Comparison of ENCODE assay signal across 8 cellular contexts in the genomic region with DNA sequence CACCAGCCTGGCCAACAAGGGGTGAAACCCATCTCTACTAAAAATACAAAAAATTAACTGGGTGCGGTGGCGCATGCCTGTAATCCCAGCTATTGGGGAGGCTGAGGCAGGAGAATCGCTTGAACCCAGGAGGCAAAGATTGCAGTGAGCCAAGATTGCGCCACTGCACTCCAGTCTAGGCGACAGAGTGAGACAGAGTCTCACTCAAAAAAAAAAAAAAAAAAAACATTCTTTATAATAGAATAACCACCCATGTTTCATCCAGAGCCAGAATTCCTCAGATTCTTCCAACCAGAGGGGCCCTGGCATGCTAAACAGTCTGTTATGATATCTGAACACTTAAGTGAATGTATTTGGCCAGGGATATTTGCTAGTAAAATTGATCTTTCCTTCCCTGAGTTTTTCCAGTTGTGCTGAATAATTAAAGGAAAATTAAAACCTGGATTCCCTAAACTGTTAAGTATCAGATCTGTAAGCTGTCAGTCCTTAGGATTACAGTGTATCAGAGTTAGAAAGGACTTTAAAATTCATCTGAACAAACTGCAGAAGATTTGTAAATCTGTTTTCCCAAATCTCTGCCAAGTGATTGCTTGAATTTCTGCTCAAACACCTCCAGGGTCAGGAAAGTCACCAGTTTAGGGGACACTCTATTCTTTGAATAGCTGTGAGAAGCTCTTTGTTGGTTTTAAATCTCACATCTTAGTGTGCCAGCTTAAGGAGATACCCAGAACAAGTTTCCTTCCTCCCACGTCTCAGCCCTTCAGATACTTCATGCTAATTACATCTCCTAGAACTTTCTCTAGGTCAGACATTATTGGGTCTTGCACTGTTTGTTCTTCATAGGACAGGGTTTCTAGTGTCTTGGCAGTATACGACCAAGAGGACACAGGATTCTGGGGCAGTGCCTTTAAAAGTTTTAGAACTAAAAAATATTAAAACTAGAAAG.
DNase-seq lines count a peak whose midpoint lies in the region; ATAC-seq and TF ChIP-seq lines count a peak whose summit lies in the region.

No MANE protein-coding gene starts in this region.

- H3K36me3 ChIP-seq in tibial artery (no peaks in the 10 kb centered on the region), ovary (no peaks in the 10 kb centered on the region)

- H3K4me1 ChIP-seq in tibial artery (peaks cover 0 to 67% (median 53%) of the 10 kb centered on the region in 4 donors), ovary (ENCODE audit: insufficient read depth) (peaks cover 20% of the 10 kb centered on the region)

- TF ChIP-seq POLR2A in ovary (IDR thresholded peaks at IDR 0.05) = no peak

- H3K9me3 ChIP-seq in tibial artery (no peaks in the 10 kb centered on the region), ovary (no peaks in the 10 kb centered on the region)

- peaks cover 51% of the 10 kb centered on the region for H3K4me1 Mint-ChIP-seq in activated naive CD4-positive, alpha-beta T cell treated with anti-CD3 and anti-CD28 coated beads, Interleukin-2, amount 10 ng/mL, durations not matched to agents 7 days and 5 days

- peak overlapping the region; percentile 84 to 93 for H3K27ac ChIP-seq in tibial artery
- peak overlapping the region in 1 of 2 donors; percentile 4 for H3K27ac ChIP-seq in ovary

- no peak overlapping the region for H3K4me3 ChIP-seq in tibial artery
- H3K4me3 ChIP-seq in ovary = no peak overlapping the region

- H3K27ac Mint-ChIP-seq in activated naive CD4-positive, alpha-beta T cell treated with anti-CD3 and anti-CD28 coated beads, Interleukin-2, amount 10 ng/mL, durations not matched to agents 7 days and 5 days = no peak overlapping the region
- H3K27ac Mint-ChIP-seq in activated naive CD4-positive, alpha-beta T cell treated with anti-CD3 and anti-CD28 coated beads, Interleukin-2, amount 50 U/mL, for 72 hours = no peak overlapping the region

- peaks cover 36% of the 10 kb centered on the region for H3K36me3 Mint-ChIP-seq in activated naive CD4-positive, alpha-beta T cell treated with anti-CD3 and anti-CD28 coated beads, Interleukin-2, amount 10 ng/mL, durations not matched to agents 7 days and 5 days
- peaks cover 0 to 6% of the 10 kb centered on the region in 2 donors for H3K36me3 Mint-ChIP-seq in activated naive CD4-positive, alpha-beta T cell treated with anti-CD3 and anti-CD28 coated beads, Interleukin-2, amount 50 U/mL, for 72 hours

- TF ChIP-seq EP300 in ovary (IDR thresholded peaks at IDR 0.05) = no peak

- DNase-seq in activated naive CD4-positive, alpha-beta T cell treated with anti-CD3 and anti-CD28 coated beads, Interleukin-2, amount 10 ng/mL, durations not matched to agents 7 days and 5 days = no peak
- DNase-seq in activated naive CD4-positive, alpha-beta T cell treated with anti-CD3 and anti-CD28 coated beads, Interleukin-2, amount 50 U/mL, for 72 hours (ENCODE audit: low spot score in 2 of 2) = no peak
- peak; percentile 84 for DNase-seq in astrocyte of the hippocampus (ENCODE audit: low read depth, low spot score)
- peak; percentile 34 for DNase-seq in left kidney (ENCODE audit: low read depth, low spot score)
- DNase-seq in tibial artery = no peak
- no peak for DNase-seq in posterior vena cava (ENCODE audit: low spot score)
- DNase-seq in ovary = no peak

- H3K27me3 Mint-ChIP-seq in activated naive CD4-positive, alpha-beta T cell treated with anti-CD3 and anti-CD28 coated beads, Interleukin-2, amount 10 ng/mL, durations not matched to agents 7 days and 5 days = no peaks in the 10 kb centered on the region

- CTCF ChIA-PET in activated naive CD4-positive, alpha-beta T cell treated with anti-CD3 and anti-CD28 coated beads, Interleukin-2, amount 10 ng/mL, durations not matched to agents 7 days and 5 days (lab: Charles Lee) = no interaction called here

- intact Hi-C loops in tibial artery (cut with DNase I; ENCODE audit: low total_unique reads) (loop anchor here (5.0 to 10.0 kb wide), 2 partner anchors 212 to 300 kb away; no protein-coding TSS in a partner anchor), posterior vena cava (cut with DNase I) (no loop called here), ovary (cut with DNase I) (no loop called here)

- no peaks in the 10 kb centered on the region for H3K27me3 ChIP-seq in tibial artery
- H3K27me3 ChIP-seq in ovary = no peaks in the 10 kb centered on the region

- WGBS in ovary, 3 donors = 44 to 56% (median 50%) methylated on average over 7 of the region's 7 CpGs

- TF ChIP-seq CTCF in tibial artery (IDR thresholded peaks at IDR 0.05) (no peak), ovary (IDR thresholded peaks at IDR 0.05) (no peak)

- H3K4me3 Mint-ChIP-seq in activated naive CD4-positive, alpha-beta T cell treated with anti-CD3 and anti-CD28 coated beads, Interleukin-2, amount 10 ng/mL, durations not matched to agents 7 days and 5 days = peak overlapping the region; percentile 82

- ATAC-seq in activated naive CD4-positive, alpha-beta T cell treated with anti-CD3 and anti-CD28 coated beads, Interleukin-2, amount 50 U/mL, for 72 hours = no peak
- ATAC-seq in GM18502 (IDR thresholded peaks at IDR 0.05; ENCODE audit: poor library complexity, unreplicated experiment) = no peak

- no peaks in the 10 kb centered on the region for H3K9me3 Mint-ChIP-seq in activated naive CD4-positive, alpha-beta T cell treated with anti-CD3 and anti-CD28 coated beads, Interleukin-2, amount 10 ng/mL, durations not matched to agents 7 days and 5 days
- peaks cover 0 to 5% of the 10 kb centered on the region in 2 donors for H3K9me3 Mint-ChIP-seq in activated naive CD4-positive, alpha-beta T cell treated with anti-CD3 and anti-CD28 coated beads, Interleukin-2, amount 50 U/mL, for 72 hours

Comparison
In these comparisons a context has a peak if more than half of its experiments do, and no peak if none do; other contexts are left out.
1. DNase-seq: peak in astrocyte of the hippocampus (single experiment) and left kidney (single experiment); none in activated naive CD4-positive, alpha-beta T cell treated with anti-CD3 and anti-CD28 coated beads, Interleukin-2, amount 10 ng/mL, durations not matched to agents 7 days and 5 days (single experiment), activated naive CD4-positive, alpha-beta T cell treated with anti-CD3 and anti-CD28 coated beads, Interleukin-2, amount 50 U/mL, for 72 hours (0 of 2), tibial artery (0 of 2), posterior vena cava (single experiment) and ovary (0 of 5).